ENCODE assay signal across 9 cellular contexts in the genomic region with DNA sequence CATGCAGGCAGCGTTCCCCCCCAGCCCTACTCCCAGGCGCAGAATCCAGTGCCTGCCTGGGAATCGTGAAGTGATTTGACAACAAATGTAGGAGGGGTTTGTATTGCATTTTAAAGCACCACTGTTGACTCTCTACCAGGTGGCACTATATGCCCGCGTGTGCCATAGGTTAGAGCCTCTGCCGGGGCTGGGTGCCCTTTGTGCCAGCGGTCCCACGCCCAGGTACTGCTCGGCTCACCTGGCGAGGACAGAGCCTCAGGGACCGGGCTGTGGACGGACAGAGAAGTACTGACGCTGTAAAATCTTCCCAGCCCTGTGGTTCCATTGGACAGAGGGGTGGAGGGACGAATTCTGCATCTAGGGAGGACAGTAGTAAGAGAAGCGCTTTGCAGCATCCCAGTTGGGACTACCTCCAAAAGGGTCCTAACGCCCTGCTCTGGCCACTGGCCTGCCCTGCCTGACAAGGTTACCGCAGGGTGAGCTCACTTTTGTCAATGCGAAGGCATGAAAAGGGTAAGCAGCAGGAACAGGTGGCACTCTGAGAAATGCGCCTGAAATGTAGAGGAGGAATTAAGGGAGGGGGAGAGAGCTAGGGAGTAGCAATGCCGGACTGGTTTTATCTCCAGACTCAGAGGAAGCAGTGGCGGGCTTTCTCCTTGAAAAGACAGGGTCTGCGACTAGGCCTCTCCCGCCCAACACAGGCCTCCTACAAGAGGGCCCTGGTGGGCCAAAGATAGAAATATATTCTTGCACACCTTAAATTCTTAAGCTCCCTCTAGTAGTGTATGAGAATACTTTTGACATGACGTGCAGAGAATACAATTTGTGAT. TPM values are rescaled to one million over a fixed set of nuclear protein-coding genes. Genes with fewer than 3 reads are reported as not detected.
A peak's percentile ranks its signal among the peaks of the same experiment; 100 is the strongest.
DNase-seq lines count a peak whose midpoint lies in the region; ATAC-seq, FAIRE-seq and TF ChIP-seq lines count a peak whose summit lies in the region.
"Had no signal": no experiment of that assay in that cellular context is flagged by ENCODE, and none has a peak within 500 bp of the region (broad histone marks: within the 10 kb centered on the region; RNA-seq: fewer than 3 reads in every experiment).

No MANE protein-coding gene starts in this region.

- ATAC-seq in HG02885 (IDR thresholded peaks at IDR 0.05; ENCODE audit: poor library complexity, unreplicated experiment) (peak; percentile 9), pancreas (peak; percentile 51 to 66 (median 60)), GM18511 (IDR thresholded peaks at IDR 0.05; ENCODE audit: unreplicated experiment) (no peak), HG02623 (IDR thresholded peaks at IDR 0.05; ENCODE audit: unreplicated experiment) (no peak)

- H3K4me3 ChIP-seq in BE2C (ENCODE audit: low read depth, low read length) (peak overlapping the region; percentile 72), fibroblast of mammary gland (ENCODE audit: control insufficient read depth, low read depth, low read length) (peak overlapping the region; percentile 71), pancreas (peak overlapping the region; percentile 27 to 62 (median 48))

- DNase-seq in BE2C (no peak), SHP77 (lab: John Stamatoyannopoulos, UW) (peak; percentile 76 to 79), fibroblast of mammary gland (ENCODE audit: low read depth) (no peak), pancreas (peak in 4 of 6 donors; percentile 13 to 61 (median 36)), ureter (ENCODE audit: low spot score) (no peak)

- H3K27me3 ChIP-seq in BE2C: no peaks in the 10 kb centered on the region
- peaks cover 0 to 24% (median 13%) of the 10 kb centered on the region in 4 donors for H3K27me3 ChIP-seq in pancreas

- no peak for FAIRE-seq in pancreas (lab: Jason Lieb, UNC)
- FAIRE-seq: endometrium had no signal

- H3K36me3 ChIP-seq in BE2C (peaks cover 9% of the 10 kb centered on the region), pancreas (no peaks in the 10 kb centered on the region)

- intact Hi-C loops in pancreas (cut with DNase I): no loop called here

- H3K9me3 ChIP-seq in BE2C (no peaks in the 10 kb centered on the region), pancreas (no peaks in the 10 kb centered on the region)

- peaks cover 11% of the 10 kb centered on the region for H3K4me1 ChIP-seq in BE2C
- H3K4me1 ChIP-seq in pancreas: no peaks in the 10 kb centered on the region

- TF ChIP-seq CTCF in BE2C (IDR thresholded peaks at IDR 0.05; ENCODE audit: low read depth, low read length) (peak; percentile 21; the same call in 1 of the 2 replicates), fibroblast of mammary gland (conservative IDR thresholded peaks at IDR 0.05; ENCODE audit: control insufficient read depth, insufficient read depth, low read depth, low read length) (no peak), pancreas (IDR thresholded peaks at IDR 0.05) (no peak)

- WGBS in pancreas, 2 donors: 30 to 31% methylated on average over 24 of the region's 24 CpGs

- H3K27ac ChIP-seq in pancreas: peak overlapping the region in 1 of 4 donors; percentile 65

RNA-seq across cellular contexts. Expression of gene CACNA2D1, which starts 0.9 kb away (rescaled TPM):
- polyA plus RNA-seq in BE2C (2012; ENCODE audit: insufficient read depth, insufficient read length, low read depth): 32.6 TPM
- 1 to 10 TPM in 5 of 6 donors, under 1 TPM in 1; 0.79 to 5.0 (median 2.1) TPM for total RNA-seq in pancreas
- 1 to 10 TPM in 1 of 2 donors, under 1 TPM in 1; 0.80 to 4.0 TPM for polyA plus RNA-seq in pancreas
- total RNA-seq in ureter: 20.2 TPM

Comparison
In these comparisons a context has a peak if more than half of its experiments do, and no peak if none do; other contexts are left out.
1. DNase-seq: peak in SHP77 (2 of 2) and pancreas (4 of 6); none in BE2C (single experiment), fibroblast of mammary gland (single experiment) and ureter (single experiment).
2. ATAC-seq: peak in HG02885 (single experiment) and pancreas (4 of 4); none in GM18511 (single experiment) and HG02623 (single experiment).
3. Peak in every context shown above with its lines, with median percentiles within 50 percentile points of each other: H3K4me3 ChIP-seq.